In genomic region chr16:89698717-89699116, GRCh38 we compare ENCODE assay signal across 7 cellular contexts. TPM values are rescaled to one million over a fixed set of nuclear protein-coding genes. Genes with fewer than 3 reads are reported as not detected.
DNase-seq lines count a peak whose midpoint lies in the region; ATAC-seq, FAIRE-seq and TF ChIP-seq lines count a peak whose summit lies in the region.
"Not testable (repeated sequence)": the region's sequence is repeated elsewhere in the genome, so short reads cannot be mapped to it uniquely, and the experiment has no call there.

No MANE protein-coding gene starts in this region.

- peaks cover 41% of the 10 kb centered on the region for H3K4me1 ChIP-seq in CD4-positive, CD25-positive, alpha-beta regulatory T cell (ENCODE audit: control insufficient read depth, insufficient read depth, low read length, poor library complexity, severe bottlenecking)
- not testable (repeated sequence) for H3K4me1 ChIP-seq in Caco-2
- H3K4me1 ChIP-seq in astrocyte (ENCODE audit: insufficient read depth, low read length) (peaks cover 14% of the 10 kb centered on the region), mucosa of descending colon (ENCODE audit: low read depth) (peaks cover 16% of the 10 kb centered on the region)

- not testable (repeated sequence) for H3K36me3 ChIP-seq in CD4-positive, CD25-positive, alpha-beta regulatory T cell (ENCODE audit: control insufficient read depth, insufficient read depth, low read length); Caco-2 (ENCODE audit: control insufficient read depth, insufficient read depth, low read length); astrocyte (ENCODE audit: insufficient read depth, low read length); mucosa of descending colon (ENCODE audit: low read depth)

- H3K9me3 Mint-ChIP-seq in CD4-positive, CD25-positive, alpha-beta regulatory T cell; Caco-2 (ENCODE audit: unreplicated experiment); astrocyte (ENCODE audit: unreplicated experiment); endothelial cell (ENCODE audit: unreplicated experiment); immature natural killer cell; natural killer cell: not testable (repeated sequence)

- intact Hi-C loops in Caco-2 (cut with micrococcal nuclease; ENCODE audit: unreplicated experiment); mucosa of descending colon (cut with DNase I, micrococcal nuclease); natural killer cell (cut with micrococcal nuclease): not testable (repeated sequence)

- BruUV-seq in Caco-2 (replicated peaks; lab: Mats Ljungman, UMichigan), result not testable (repeated sequence)

- ATAC-seq in CD4-positive, CD25-positive, alpha-beta regulatory T cell (ENCODE audit: low read depth in 2 of 2); mucosa of descending colon; natural killer cell: not testable (repeated sequence)

- H3K4me3 ChIP-seq in CD4-positive, CD25-positive, alpha-beta regulatory T cell (ENCODE audit: low read depth, low read length); Caco-2 (ENCODE audit: low read depth, low read length); astrocyte (ENCODE audit: insufficient read depth, low read depth, low read length); mucosa of descending colon: not testable (repeated sequence)

- not testable (repeated sequence) for H3K36me3 Mint-ChIP-seq in CD4-positive, CD25-positive, alpha-beta regulatory T cell; astrocyte (ENCODE audit: low read depth, unreplicated experiment); endothelial cell (ENCODE audit: low read depth, unreplicated experiment); immature natural killer cell; natural killer cell
- peaks cover 78% of the 10 kb centered on the region for H3K36me3 Mint-ChIP-seq in Caco-2 (ENCODE audit: insufficient read depth, unreplicated experiment)

- POLR2A ChIA-PET in Caco-2 (lab: Charles Lee), result not testable (repeated sequence)

- H3K27me3 ChIP-seq in CD4-positive, CD25-positive, alpha-beta regulatory T cell (ENCODE audit: control insufficient read depth, insufficient read depth, low read length); Caco-2 (replicated peaks; ENCODE audit: control insufficient read depth, insufficient read depth, low read length); astrocyte (ENCODE audit: insufficient read depth, low read length): not testable (repeated sequence)

- CTCF ChIA-PET in Caco-2 (lab: Charles Lee), result not testable (repeated sequence)

- H4K20me1 ChIP-seq in astrocyte (ENCODE audit: insufficient read depth, low read length), result peaks cover 42% of the 10 kb centered on the region

- not testable (repeated sequence) for H3K9ac ChIP-seq in astrocyte (ENCODE audit: low read length)

- DNase-seq in CD4-positive, CD25-positive, alpha-beta regulatory T cell; Caco-2; astrocyte (ENCODE audit: low read depth); endothelial cell (ENCODE audit: low spot score); immature natural killer cell; natural killer cell: not testable (repeated sequence)
- peak in 2 of 3 donors; percentile 6 to 8 for DNase-seq in mucosa of descending colon

- not testable (repeated sequence) for FAIRE-seq in astrocyte (lab: Jason Lieb, UNC)

- not testable (repeated sequence) for H3K27me3 Mint-ChIP-seq in CD4-positive, CD25-positive, alpha-beta regulatory T cell; Caco-2 (ENCODE audit: insufficient read depth, unreplicated experiment); astrocyte (ENCODE audit: low read depth, unreplicated experiment); natural killer cell (ENCODE audit: low read depth in 2 of 2)
- peaks cover 21% of the 10 kb centered on the region for H3K27me3 Mint-ChIP-seq in endothelial cell (ENCODE audit: unreplicated experiment)
- H3K27me3 Mint-ChIP-seq in immature natural killer cell (ENCODE audit: low read depth in 3 of 3), result peaks cover 5 to 24% (median 23%) of the 10 kb centered on the region in 3 donors

- not testable (repeated sequence) for H3K4me2 ChIP-seq in astrocyte (ENCODE audit: low read length)

- H2AFZ ChIP-seq in astrocyte (ENCODE audit: low read depth, low read length), result not testable (repeated sequence)

- not testable (repeated sequence) for H3K79me2 ChIP-seq in astrocyte (ENCODE audit: insufficient read depth, low read length)

- not testable (repeated sequence) for H3K9me3 ChIP-seq in CD4-positive, CD25-positive, alpha-beta regulatory T cell (ENCODE audit: control insufficient read depth in 2 of 2, low read length in 2 of 2); Caco-2; astrocyte (ENCODE audit: insufficient read depth, low read depth, low read length); mucosa of descending colon

- H3K4me1 Mint-ChIP-seq in CD4-positive, CD25-positive, alpha-beta regulatory T cell, result peaks cover 0 to 37% (median 8%) of the 10 kb centered on the region in 4 donors
- H3K4me1 Mint-ChIP-seq in Caco-2 (ENCODE audit: low read depth, unreplicated experiment); astrocyte (ENCODE audit: low read depth, unreplicated experiment); endothelial cell (ENCODE audit: unreplicated experiment): not testable (repeated sequence)
- peaks cover 32 to 51% of the 10 kb centered on the region in 2 donors for H3K4me1 Mint-ChIP-seq in immature natural killer cell
- peaks cover 12 to 35% of the 10 kb centered on the region in 2 donors for H3K4me1 Mint-ChIP-seq in natural killer cell

- not testable (repeated sequence) for TF ChIP-seq CTCF in Caco-2 (IDR thresholded peaks at IDR 0.05; ENCODE audit: insufficient read depth in 1 of 2, low read depth in 1 of 2, low read length in 1 of 2, severe bottlenecking in 1 of 2, unreplicated experiment in 1 of 2); astrocyte (IDR thresholded peaks at IDR 0.05; ENCODE audit: insufficient read depth, low read depth, low read length); endothelial cell (IDR thresholded peaks at IDR 0.05; ENCODE audit: unreplicated experiment); mucosa of descending colon (IDR thresholded peaks at IDR 0.05); natural killer cell (IDR thresholded peaks at IDR 0.05)

- H3K27ac Mint-ChIP-seq in CD4-positive, CD25-positive, alpha-beta regulatory T cell, result peak overlapping the region in 2 of 3 donors; percentile 71
- H3K27ac Mint-ChIP-seq in Caco-2 (ENCODE audit: unreplicated experiment), result peak overlapping the region; percentile 77
- H3K27ac Mint-ChIP-seq in astrocyte (ENCODE audit: unreplicated experiment); endothelial cell (ENCODE audit: unreplicated experiment): not testable (repeated sequence)
- peak overlapping the region; percentile 44 to 90 (median 78) for H3K27ac Mint-ChIP-seq in immature natural killer cell
- peak overlapping the region; percentile 30 to 81 for H3K27ac Mint-ChIP-seq in natural killer cell

- H3K27ac ChIP-seq in CD4-positive, CD25-positive, alpha-beta regulatory T cell (ENCODE audit: insufficient read depth, low read length, poor library complexity, severe bottlenecking); astrocyte (ENCODE audit: low read depth, low read length): not testable (repeated sequence)

- peak overlapping the region in 2 of 4 donors; percentile 32 to 60 for H3K4me3 Mint-ChIP-seq in CD4-positive, CD25-positive, alpha-beta regulatory T cell
- H3K4me3 Mint-ChIP-seq in Caco-2 (ENCODE audit: unreplicated experiment); natural killer cell: not testable (repeated sequence)
- H3K4me3 Mint-ChIP-seq in astrocyte (ENCODE audit: unreplicated experiment), result peak overlapping the region; percentile 5
- peak overlapping the region; percentile 85 for H3K4me3 Mint-ChIP-seq in endothelial cell (ENCODE audit: unreplicated experiment)
- peak overlapping the region in 1 of 5 donors; percentile 4 for H3K4me3 Mint-ChIP-seq in immature natural killer cell

RNA-seq across cellular contexts. Expression of gene SPATA2L, which starts 2.8 kb away (rescaled TPM):
- total RNA-seq in CD4-positive, CD25-positive, alpha-beta regulatory T cell, result 15.6 TPM
- 1 to 10 TPM; 5.6 to 8.8 (median 8.1) TPM for polyA plus RNA-seq in CD4-positive, CD25-positive, alpha-beta regulatory T cell
- total RNA-seq in Caco-2 (2022) (16.4 and 18.5 TPM in 2 replicates), astrocyte (9.8 and 10.8 TPM in 2 replicates), endothelial cell (ENCODE audit: unreplicated experiment) (7.5 TPM), mucosa of descending colon (10 to 100 TPM; 12.5 to 21.7 (median 14.4) TPM), natural killer cell (10 to 100 TPM; 23.1 to 37.9 (median 24.0) TPM)
- polyA plus RNA-seq in immature natural killer cell, result 10 to 100 TPM in 2 of 3 donors, 1 to 10 TPM in 1; 4.7 to 14.5 (median 13.4) TPM

RNA-seq across cellular contexts. Expression of gene CDK10, which starts 12.2 kb away (rescaled TPM):
- 97.5 TPM for total RNA-seq in CD4-positive, CD25-positive, alpha-beta regulatory T cell
- 10 to 100 TPM; 20.5 to 28.0 (median 22.8) TPM for polyA plus RNA-seq in CD4-positive, CD25-positive, alpha-beta regulatory T cell
- total RNA-seq in Caco-2 (2022) (135 and 140 TPM in 2 replicates), astrocyte (40.5 and 41.7 TPM in 2 replicates), endothelial cell (ENCODE audit: unreplicated experiment) (83.2 TPM), mucosa of descending colon (100 to 1,000 TPM in 1 of 3 donors, 10 to 100 TPM in 2; 90.8 to 163 (median 94.5) TPM), natural killer cell (100 to 1,000 TPM; 102 to 123 (median 114) TPM)
- 10 to 100 TPM; 28.0 to 42.7 (median 35.2) TPM for polyA plus RNA-seq in immature natural killer cell

RNA-seq across cellular contexts. Expression of gene VPS9D1, which starts 22.0 kb away (rescaled TPM):
- 22.0 TPM for total RNA-seq in CD4-positive, CD25-positive, alpha-beta regulatory T cell
- polyA plus RNA-seq in CD4-positive, CD25-positive, alpha-beta regulatory T cell, result under 1 TPM; 0.13 to 0.41 (median 0.34) TPM
- total RNA-seq in Caco-2 (2022) (6.1 and 6.3 TPM in 2 replicates), astrocyte (11.3 and 12.4 TPM in 2 replicates), endothelial cell (ENCODE audit: unreplicated experiment) (12.2 TPM), mucosa of descending colon (10 to 100 TPM; 15.3 to 20.6 (median 16.4) TPM), natural killer cell (10 to 100 TPM; 31.7 to 43.0 (median 35.4) TPM)
- polyA plus RNA-seq in immature natural killer cell, result 1 to 10 TPM in 1 of 3 donors, under 1 TPM in 2; 0.65 to 1.3 (median 0.96) TPM

RNA-seq across cellular contexts. Expression of gene ZNF276, which starts 22.6 kb away (rescaled TPM):
- total RNA-seq in CD4-positive, CD25-positive, alpha-beta regulatory T cell, result 108 TPM
- 10 to 100 TPM; 15.5 to 20.9 (median 19.7) TPM for polyA plus RNA-seq in CD4-positive, CD25-positive, alpha-beta regulatory T cell
- total RNA-seq in Caco-2 (2022) (28.1 and 35.4 TPM in 2 replicates), astrocyte (21.6 and 22.2 TPM in 2 replicates), endothelial cell (ENCODE audit: unreplicated experiment) (25.4 TPM), mucosa of descending colon (10 to 100 TPM; 30.5 to 50.4 (median 31.6) TPM), natural killer cell (100 to 1,000 TPM; 146 to 206 (median 186) TPM)
- polyA plus RNA-seq in immature natural killer cell, result 10 to 100 TPM; 20.6 to 91.6 (median 30.0) TPM

RNA-seq across cellular contexts. Expression of gene SPATA33, which starts 41.1 kb away (rescaled TPM):
- total RNA-seq in CD4-positive, CD25-positive, alpha-beta regulatory T cell, result 7.1 TPM
- polyA plus RNA-seq in CD4-positive, CD25-positive, alpha-beta regulatory T cell, result 1 to 10 TPM; 2.0 to 4.4 (median 3.0) TPM
- total RNA-seq in Caco-2 (2022) (19.7 and 29.1 TPM in 2 replicates), astrocyte (11.8 and 12.3 TPM in 2 replicates), endothelial cell (ENCODE audit: unreplicated experiment) (13.8 TPM), mucosa of descending colon (10 to 100 TPM in 2 of 3 donors, 1 to 10 TPM in 1; 8.0 to 11.0 (median 10.7) TPM), natural killer cell (10 to 100 TPM in 1 of 3 donors, 1 to 10 TPM in 2; 6.5 to 11.9 (median 8.4) TPM)
- 1 to 10 TPM; 1.8 to 6.8 (median 4.7) TPM for polyA plus RNA-seq in immature natural killer cell
